ENCODE assay signal across 24 cellular contexts in the genomic region with DNA sequence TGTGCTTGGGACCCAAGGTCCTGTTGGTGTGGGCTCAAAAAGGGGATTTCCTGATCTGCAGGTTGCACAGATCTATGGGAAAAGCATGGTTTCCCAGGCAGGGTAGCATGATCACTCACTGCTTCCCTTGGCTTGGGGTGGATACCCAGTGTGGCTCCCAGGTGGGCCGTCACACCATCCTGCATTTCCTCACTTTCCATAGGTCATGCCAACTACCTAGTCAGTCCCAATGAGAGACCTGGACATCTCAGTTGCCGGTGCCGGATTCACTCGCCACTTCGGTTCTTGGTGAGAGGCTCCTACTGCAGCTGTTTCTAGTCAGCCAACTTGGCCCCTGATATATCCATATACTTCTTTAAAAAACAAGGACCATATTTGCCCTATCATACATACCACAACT.
"Had no signal": no experiment of that assay in that cellular context is flagged by ENCODE, and none has a peak within 500 bp of the region (broad histone marks: within the 10 kb centered on the region; RNA-seq: fewer than 3 reads in every experiment).

No MANE protein-coding gene starts in this region.

- H3K9me3 ChIP-seq: colonic mucosa, gastrocnemius medialis had no signal

- H3K27ac ChIP-seq: colonic mucosa, epithelial cell of prostate, esophagus squamous epithelium, gastrocnemius medialis, heart right ventricle, left lung, lower lobe of right lung had no signal

- H3K27ac Mint-ChIP-seq: dendritic cell treated with granulocyte-macrophage colony-stimulating factor and Interleukin-4, amounts not matched to agents 40 ng/mL and 50 ng/mL, for 4 days; effector memory CD8-positive, alpha-beta T cell; endodermal cell; mesothelial cell of epicardium had no signal

- H3K4me3 ChIP-seq: colonic mucosa, esophagus squamous epithelium, gastrocnemius medialis, heart right ventricle, left lung, lower lobe of right lung, mucosa of descending colon had no signal

- H3K4me1 Mint-ChIP-seq: mesothelial cell of epicardium had no signal

- H3K4me3 Mint-ChIP-seq: dendritic cell treated with granulocyte-macrophage colony-stimulating factor and Interleukin-4, amounts not matched to agents 40 ng/mL and 50 ng/mL, for 4 days; effector memory CD8-positive, alpha-beta T cell; endodermal cell; mesothelial cell of epicardium had no signal

- H3K27me3 ChIP-seq: colonic mucosa, esophagus squamous epithelium, gastrocnemius medialis, heart right ventricle, left lung had no signal

- H3K27me3 Mint-ChIP-seq: dendritic cell treated with granulocyte-macrophage colony-stimulating factor and Interleukin-4, amounts not matched to agents 40 ng/mL and 50 ng/mL, for 4 days; effector memory CD8-positive, alpha-beta T cell had no signal

- H3K36me3 ChIP-seq: colonic mucosa, esophagus squamous epithelium, gastrocnemius medialis, heart right ventricle, left lung, lower lobe of right lung had no signal

- ATAC-seq: effector memory CD8-positive, alpha-beta T cell; esophagus mucosa; gastrocnemius medialis; heart right ventricle; left lung; left ventricle myocardium superior; lower lobe of right lung; mucosa of descending colon had no signal

- H3K4me1 ChIP-seq: colonic mucosa, esophagus squamous epithelium, gastrocnemius medialis, heart right ventricle, left lung, lower lobe of right lung had no signal

- DNase-seq: cerebellar nuclear complex; colonic mucosa; cortex of kidney; effector CD8-positive, alpha-beta T cell; effector memory CD8-positive, alpha-beta T cell; erythroblast; esophagus squamous epithelium; foreskin fibroblast; foreskin melanocyte; gastrocnemius medialis; glutamatergic neuron; head of caudate nucleus; heart right ventricle; hippocampal formation; left cardiac atrium; left ventricle myocardium superior; lower lobe of right lung; mucosa of descending colon had no signal
